Comparison of ENCODE assay signal across 8 cellular contexts in genomic region chr3:171810278-171811058, GRCh38. TPM values are rescaled to one million over a fixed set of nuclear protein-coding genes. Genes with fewer than 3 reads are reported as not detected.
DNase-seq lines count a peak whose midpoint lies in the region; ATAC-seq and TF ChIP-seq lines count a peak whose summit lies in the region.

PLD1 (minus strand) TSS chr3:171810483; CDS start chr3:171738051, 72,432 bp downstream.

- peaks cover 37% of the 10 kb centered on the region for H3K4me1 Mint-ChIP-seq in MCF 10A (ENCODE audit: insufficient read depth, unreplicated experiment)

- no peaks in the 10 kb centered on the region for H3K9me3 Mint-ChIP-seq in MCF 10A (ENCODE audit: unreplicated experiment)

- CTCF ChIA-PET in IMR-90 (lab: Yijun Ruan, JAX) (interaction anchor here (1.6 kb wide), 1 partner anchor 20 kb away, joined by 7 read pairs; no protein-coding TSS in a partner anchor), MCF 10A (lab: Yijun Ruan, JAX) (interaction anchor here (0.6 to 4.2 kb wide), 7 partner anchors 8 to 459 kb away, joined by 3 to 40 read pairs (median 5); no protein-coding TSS in a partner anchor)

- H3K4me3 ChIP-seq in IMR-90 (ENCODE audit: insufficient read depth, low read depth, low read length) (peak within 1 kb of the TSS; percentile 76), iPS-18a (ENCODE audit: low read length) (peak within 1 kb of the TSS; percentile 68)

- H3K23ac ChIP-seq in IMR-90 (ENCODE audit: low read depth, low read length), result peak within 1 kb of the TSS; percentile 77

- dilution Hi-C loops in IMR-90 (cut with HindIII; ENCODE audit: low sequenced_read_pairs, unreplicated experiment), result no loop called here

- TF ChIP-seq RAD21 in IMR-90 (IDR thresholded peaks at IDR 0.05; ENCODE audit: low read length), result no peak

- H3K27ac Mint-ChIP-seq in MCF 10A (ENCODE audit: low read depth, unreplicated experiment), result peak within 1 kb of the TSS; percentile 98

- DNase-seq in ELR (ENCODE audit: low read depth) (peak; percentile 88), IMR-90 (peak; percentile 79), SW 1271 (lab: John Stamatoyannopoulos, UW) (peak; percentile 49 to 80), MCF 10A (ENCODE audit: unreplicated experiment) (peak; percentile 90), sciatic nerve (ENCODE audit: low spot score) (peak; percentile 91), cortex of kidney (lab: John Stamatoyannopoulos, UW) (no peak)

- H3K9ac ChIP-seq in IMR-90 (ENCODE audit: low read depth, low read length) (peak within 1 kb of the TSS; percentile 92), iPS-18a (ENCODE audit: low read length) (no peak within 1 kb of the TSS)

- in situ Hi-C loops in IMR-90 (cut with MboI; ENCODE audit: low sequenced_read_pairs), result no loop called here

- peaks cover 12% of the 10 kb centered on the region for H3K36me3 Mint-ChIP-seq in MCF 10A (ENCODE audit: insufficient read depth, unreplicated experiment)

- H3K27ac ChIP-seq in IMR-90 (ENCODE audit: insufficient read depth, low read length) (peak within 1 kb of the TSS; percentile 96), iPS-18a (ENCODE audit: low read length) (no peak within 1 kb of the TSS)

- peak within 1 kb of the TSS; percentile 81 for H2BK20ac ChIP-seq in IMR-90 (ENCODE audit: low read depth, low read length)

- H3K56ac ChIP-seq in IMR-90 (ENCODE audit: extremely low read depth, insufficient read depth, low read length), result peak within 1 kb of the TSS; percentile 87

- H3K4me1 ChIP-seq in IMR-90 (ENCODE audit: control insufficient read depth, insufficient read depth, low read length) (peaks cover 11% of the 10 kb centered on the region), iPS-18a (ENCODE audit: control insufficient read depth, low read depth, low read length) (no peaks in the 10 kb centered on the region)

- H2BK15ac ChIP-seq in IMR-90 (ENCODE audit: low read depth, low read length), result peak within 1 kb of the TSS; percentile 61; the same call in 2 of the 3 replicates

- peak within 1 kb of the TSS; percentile 92 for H2BK120ac ChIP-seq in IMR-90 (ENCODE audit: low read depth, low read length)

- peak within 1 kb of the TSS; percentile 94 for H3K18ac ChIP-seq in IMR-90 (ENCODE audit: low read depth, low read length)

- H2AK5ac ChIP-seq in IMR-90 (ENCODE audit: low read depth, low read length), result peak within 1 kb of the TSS; percentile 57

- intact Hi-C loops in IMR-90 (cut with micrococcal nuclease) (loop anchor here (1.0 kb wide), 1 partner anchor 231 kb away; no protein-coding TSS in a partner anchor), MCF 10A (cut with micrococcal nuclease) (loop anchor here (2.0 kb wide), 1 partner anchor 38 kb away; no protein-coding TSS in a partner anchor), sciatic nerve (cut with DNase I) (no loop called here)

- peak within 1 kb of the TSS; percentile 91 for H3K14ac ChIP-seq in IMR-90 (replicated peaks; ENCODE audit: low read depth, low read length)

- BruUV-seq in IMR-90 (replicated peaks; lab: Mats Ljungman, UMichigan), result no TSS peak
- BruUV-seq in MCF 10A (replicated peaks; lab: Mats Ljungman, UMichigan), result TSS peak; percentile 85

- H3K27me3 ChIP-seq in IMR-90 (ENCODE audit: control insufficient read depth, insufficient read depth, low read length) (no peaks in the 10 kb centered on the region), iPS-18a (ENCODE audit: control insufficient read depth, insufficient read depth, low read length) (peaks cover 37% of the 10 kb centered on the region)

- peak within 1 kb of the TSS; percentile 90 for H3K4me2 ChIP-seq in IMR-90 (ENCODE audit: low read depth, low read length)

- peak; percentile 45 for ATAC-seq in GM21529 (IDR thresholded peaks at IDR 0.05; ENCODE audit: unreplicated experiment)
- ATAC-seq in IMR-90 (ENCODE audit: low read depth), result peak; percentile 81
- ATAC-seq in sciatic nerve, result peak; percentile 79

- TF ChIP-seq CTCF in IMR-90 (conservative IDR thresholded peaks at IDR 0.05; ENCODE audit: low read depth, low read length) (no peak), MCF 10A (IDR thresholded peaks at IDR 0.05; ENCODE audit: unreplicated experiment) (no peak)

- H2AK9ac ChIP-seq in IMR-90 (replicated peaks; ENCODE audit: low read depth, low read length, poor library complexity), result peak within 1 kb of the TSS; percentile 33

- H3K9me3 ChIP-seq in IMR-90 (ENCODE audit: control insufficient read depth, insufficient read depth, low read length), result no peaks in the 10 kb centered on the region
- H3K9me3 ChIP-seq in iPS-18a (ENCODE audit: control insufficient read depth, low read depth, low read length), result no peaks in the 10 kb centered on the region

- TF ChIP-seq POLR2A in IMR-90 (IDR thresholded peaks at IDR 0.05; ENCODE audit: low read depth, low read length), result peak; percentile 71

- peak within 1 kb of the TSS; percentile 84 for H3K4ac ChIP-seq in IMR-90 (ENCODE audit: low read depth, low read length)

- peak within 1 kb of the TSS; percentile 87 for H3K4me3 Mint-ChIP-seq in MCF 10A (ENCODE audit: unreplicated experiment)

- H3K36me3 ChIP-seq in IMR-90 (ENCODE audit: control insufficient read depth, insufficient read depth, low read length) (no peaks in the 10 kb centered on the region), iPS-18a (ENCODE audit: control insufficient read depth, low read depth, low read length) (no peaks in the 10 kb centered on the region)

- H4K91ac ChIP-seq in IMR-90 (ENCODE audit: insufficient read depth, low read depth, low read length), result peak within 1 kb of the TSS; percentile 89

- peak within 1 kb of the TSS; percentile 91 for H2AFZ ChIP-seq in IMR-90 (replicated peaks; ENCODE audit: low read length, poor library complexity)

- H2BK5ac ChIP-seq in IMR-90 (ENCODE audit: low read depth, low read length, poor library complexity, severe bottlenecking), result peak within 1 kb of the TSS; percentile 79

- peak within 1 kb of the TSS; percentile 86 for H4K5ac ChIP-seq in IMR-90 (ENCODE audit: low read depth, low read length)

- no peaks in the 10 kb centered on the region; the same call in 1 of the 2 replicates for H4K20me1 ChIP-seq in IMR-90 (ENCODE audit: insufficient read depth, low read length)

- peaks cover 9 to 21% of the 10 kb centered on the region in 2 experiments; a peak in 3 of 4 replicates for H3K79me1 ChIP-seq in IMR-90 (ENCODE audit: low read depth in 1 of 2, low read length in 2 of 2)

- peak within 1 kb of the TSS; percentile 46 to 92 for H4K8ac ChIP-seq in IMR-90 (ENCODE audit: low read depth in 2 of 2, low read length in 2 of 2)

- 0% methylated on average over 4 of the region's 58 CpGs; no CpG with 5 or more reads in 1 of the 2 experiments for WGBS in IMR-90 (ENCODE audit: extremely low coverage in 2 of 2, insufficient read length in 1 of 2), 2 experiments

- POLR2A ChIA-PET in IMR-90 (lab: Charles Lee; ENCODE audit: unreplicated experiment) (interaction anchor here (0.8 kb wide), 1 partner anchor 229 kb away, joined by 3 read pairs; the partner anchor contains the start of gene FNDC3B), MCF 10A (lab: Yijun Ruan, JAX) (interaction anchor here (0.6 to 5.1 kb wide), 29 partner anchors 8 to 941 kb away, joined by 3 to 74 read pairs (median 6); partner anchors contain the start of gene FNDC3B)

- peaks cover 3% of the 10 kb centered on the region for H3K9me1 ChIP-seq in IMR-90 (ENCODE audit: insufficient read depth, low read length)

- no peaks in the 10 kb centered on the region for H3K27me3 Mint-ChIP-seq in MCF 10A (ENCODE audit: insufficient read depth, unreplicated experiment)

TF ChIP-seq in IMR-90, 13 proteins besides CTCF, POLR2A, EP300 and RAD21:
- TF ChIP-seq RFX5 (IDR thresholded peaks at IDR 0.05; ENCODE audit: low read depth, low read length) (no peak), MAZ (IDR thresholded peaks at IDR 0.05; ENCODE audit: borderline replicate concordance, low read depth, low read length) (peak; percentile 65; the same call in 1 of the 2 replicates), FOS (IDR thresholded peaks at IDR 0.05; ENCODE audit: low read depth, low read length) (no peak), BHLHE40 (IDR thresholded peaks at IDR 0.05; ENCODE audit: low read depth, low read length) (no peak; the same call in 1 of the 2 replicates), CEBPB (IDR thresholded peaks at IDR 0.05; ENCODE audit: low read depth, low read length) (no peak), RCOR1 (IDR thresholded peaks at IDR 0.05; ENCODE audit: insufficient replicate concordance, low read length) (no peak), USF2 (IDR thresholded peaks at IDR 0.05; ENCODE audit: low read depth, low read length) (no peak), ELK1 (IDR thresholded peaks at IDR 0.05; ENCODE audit: borderline replicate concordance, low read depth, low read length) (no peak)

RNA-seq across cellular contexts. Expression of gene PLD1, which starts in this region (rescaled TPM):
- total RNA-seq in IMR-90 (2012; rRNA removed), result 9.2 and 9.7 TPM in 2 replicates
- polyA plus RNA-seq in IMR-90 (2012; rRNA removed), result 2.6 and 3.3 TPM in 2 replicates
- polyA plus RNA-seq in IMR-90 (2012; cell fraction: cytosol; rRNA removed), result 1.3 and 1.5 TPM in 2 replicates
- polyA plus RNA-seq in IMR-90 (2012; cell fraction: nucleus; rRNA removed; ENCODE audit: low replicate concordance), result 2.7 and 23.1 TPM in 2 replicates
- total RNA-seq in MCF 10A (2022), result 8.0 and 14.8 TPM in 2 replicates
- total RNA-seq in sciatic nerve, result 36.8 TPM
